ENCODE assay signal across 15 cellular contexts in genomic region chr12:117049295-117049694, GRCh38. TPM values are rescaled to one million over a fixed set of nuclear protein-coding genes. Genes with fewer than 3 reads are reported as not detected.
DNase-seq lines count a peak whose midpoint lies in the region; ATAC-seq, FAIRE-seq and TF ChIP-seq lines count a peak whose summit lies in the region.
"Had no signal": no experiment of that assay in that cellular context is flagged by ENCODE, and none has a peak within 500 bp of the region (broad histone marks: within the 10 kb centered on the region; RNA-seq: fewer than 3 reads in every experiment).

No MANE protein-coding gene starts in this region.

- no peak for TF ChIP-seq POLR2A in heart left ventricle (IDR thresholded peaks at IDR 0.05)

- TF ChIP-seq CTCF in astrocyte (IDR thresholded peaks at IDR 0.05; ENCODE audit: insufficient read depth, low read depth, low read length): no peak
- no peak for TF ChIP-seq CTCF in heart left ventricle (IDR thresholded peaks at IDR 0.05)
- no peak for TF ChIP-seq CTCF in psoas muscle (IDR thresholded peaks at IDR 0.05)
- TF ChIP-seq CTCF in WERI-Rb-1 (IDR thresholded peaks at IDR 0.05; ENCODE audit: low read depth, low read length): no peak

- no peaks in the 10 kb centered on the region for H3K9me3 Mint-ChIP-seq in astrocyte (ENCODE audit: unreplicated experiment)

- no peaks in the 10 kb centered on the region for H3K79me2 ChIP-seq in astrocyte (ENCODE audit: insufficient read depth, low read length)

- no peak overlapping the region for H3K4me3 Mint-ChIP-seq in astrocyte (ENCODE audit: unreplicated experiment)

- H3K36me3 ChIP-seq in astrocyte (ENCODE audit: insufficient read depth, low read length) (no peaks in the 10 kb centered on the region), heart left ventricle (peaks cover 0 to 6% (median 0%) of the 10 kb centered on the region in 9 donors), psoas muscle (ENCODE audit: insufficient read depth in 1 of 2, low read depth in 1 of 2) (no peaks in the 10 kb centered on the region), WERI-Rb-1 (no peaks in the 10 kb centered on the region)

- H3K4me1 ChIP-seq in astrocyte (ENCODE audit: insufficient read depth, low read length) (no peaks in the 10 kb centered on the region), heart left ventricle (peaks cover 5 to 84% (median 63%) of the 10 kb centered on the region in 12 donors), psoas muscle (no peaks in the 10 kb centered on the region)

- peak overlapping the region; percentile 66 for H3K27ac Mint-ChIP-seq in astrocyte (ENCODE audit: unreplicated experiment)

- no peak overlapping the region for H3K4me3 ChIP-seq in astrocyte (ENCODE audit: insufficient read depth, low read depth, low read length)
- no peak overlapping the region for H3K4me3 ChIP-seq in heart left ventricle
- no peak overlapping the region for H3K4me3 ChIP-seq in psoas muscle
- no peak overlapping the region for H3K4me3 ChIP-seq in WERI-Rb-1 (ENCODE audit: low read depth, low read length)

- ATAC-seq in heart left ventricle: peak in 1 of 4 donors; percentile 10
- ATAC-seq in psoas muscle: no peak

- no peaks in the 10 kb centered on the region for H3K9me3 ChIP-seq in astrocyte (ENCODE audit: insufficient read depth, low read depth, low read length)
- no peaks in the 10 kb centered on the region for H3K9me3 ChIP-seq in heart left ventricle
- no peaks in the 10 kb centered on the region for H3K9me3 ChIP-seq in psoas muscle
- H3K9me3 ChIP-seq in WERI-Rb-1 (ENCODE audit: severe bottlenecking): no peaks in the 10 kb centered on the region

- WGBS in heart left ventricle, 4 donors: 52 to 64% (median 57%) methylated on average over 7 to 11 of the region's 11 CpGs
- WGBS in psoas muscle, 3 donors: 76 to 81% (median 79%) methylated on average over 11 of the region's 11 CpGs

- H3K27me3 Mint-ChIP-seq in astrocyte (ENCODE audit: low read depth, unreplicated experiment): peaks cover 32% of the 10 kb centered on the region

- H3K36me3 Mint-ChIP-seq in astrocyte (ENCODE audit: low read depth, unreplicated experiment): no peaks in the 10 kb centered on the region

- H3K27me3 ChIP-seq in astrocyte (ENCODE audit: insufficient read depth, low read length): peaks cover 7% of the 10 kb centered on the region
- no peaks in the 10 kb centered on the region for H3K27me3 ChIP-seq in heart left ventricle
- H3K27me3 ChIP-seq in psoas muscle (ENCODE audit: insufficient read depth in 3 of 3, low read length in 2 of 3): peaks cover 0 to 3% (median 3%) of the 10 kb centered on the region in 3 donors
- H3K27me3 ChIP-seq in WERI-Rb-1 (ENCODE audit: insufficient read depth, low read depth, severe bottlenecking): no peaks in the 10 kb centered on the region

- no peak for FAIRE-seq in astrocyte (lab: Jason Lieb, UNC)

- H3K4me1 Mint-ChIP-seq in astrocyte (ENCODE audit: low read depth, unreplicated experiment): peaks cover 10% of the 10 kb centered on the region

- H2AFZ ChIP-seq in astrocyte (ENCODE audit: low read depth, low read length): no peak overlapping the region

- no peaks in the 10 kb centered on the region for H4K20me1 ChIP-seq in astrocyte (ENCODE audit: insufficient read depth, low read length)

- intact Hi-C loops in heart left ventricle (cut with DNase I): loop anchor here in 3 of 10 donors (5.0 kb wide), 1 partner anchor 48 kb away; the partner anchor contains the start of gene TESC (in 3 of the 3)
- intact Hi-C loops in psoas muscle (cut with DNase I): no loop called here

- H3K27ac ChIP-seq in astrocyte (ENCODE audit: low read depth, low read length): no peak overlapping the region
- H3K27ac ChIP-seq in heart left ventricle: peak overlapping the region in 11 of 12 donors; percentile 77 to 99 (median 90)
- peak overlapping the region; percentile 36 for H3K27ac ChIP-seq in psoas muscle
- no peak overlapping the region for H3K27ac ChIP-seq in WERI-Rb-1
- H3K27ac ChIP-seq: 22Rv1, RWPE1 had no signal

- H3K4me2 ChIP-seq in astrocyte (ENCODE audit: low read length): no peak overlapping the region

- H3K9ac ChIP-seq in astrocyte (ENCODE audit: low read length): no peak overlapping the region

- DNase-seq in NCI-H82 (lab: John Stamatoyannopoulos, UW): peak; percentile 15
- no peak for DNase-seq in NCI-H82 treated with DMSO at 0.1 percent for 48 hours (lab: John Stamatoyannopoulos, UW; ENCODE audit: unreplicated experiment)
- no peak for DNase-seq in astrocyte (ENCODE audit: low read depth)
- peak in 3 of 5 donors; percentile 45 to 78 (median 63) for DNase-seq in heart left ventricle
- no peak for DNase-seq in psoas muscle
- DNase-seq in activated CD8-positive, alpha-beta memory T cell treated with anti-CD3 and anti-CD28 coated beads, Interleukin-2, amount 50 U/mL, for 4 hours: no peak
- no peak for DNase-seq in occipital lobe (lab: John Stamatoyannopoulos, UW)
- DNase-seq in WERI-Rb-1: no peak
- DNase-seq: C1 segment of cervical spinal cord, DMS153, Kasumi-1, NCI-H2029, NCI-H510A treated with DMSO at 0.1 percent for 48 hours had no signal

RNA-seq across cellular contexts. Expression of gene TESC, which starts 49.9 kb away (rescaled TPM):
- total RNA-seq in astrocyte (1.7 and 1.9 TPM in 2 replicates), heart left ventricle (10 to 100 TPM; 25.2 to 94.1 (median 72.2) TPM), psoas muscle (1 to 10 TPM; 3.3 to 4.9 (median 3.5) TPM), occipital lobe (4.1 TPM)
- polyA plus RNA-seq in heart left ventricle (10 to 100 TPM; 40.5 to 88.8 TPM), psoas muscle (1 to 10 TPM; 1.7 to 3.1 (median 2.9) TPM)

Comparison
In these comparisons a context has a peak if more than half of its experiments do, and no peak if none do; other contexts are left out.
1. DNase-seq: peak in NCI-H82 (single experiment) and heart left ventricle (3 of 5); none in NCI-H82 treated with DMSO at 0.1 percent for 48 hours (single experiment), astrocyte (single experiment), psoas muscle (0 of 2), activated CD8-positive, alpha-beta memory T cell treated with anti-CD3 and anti-CD28 coated beads, Interleukin-2, amount 50 U/mL, for 4 hours (single experiment), occipital lobe (single experiment) and WERI-Rb-1 (single experiment).
2. H3K27ac ChIP-seq: peak in heart left ventricle (11 of 12) and psoas muscle (single experiment); none in astrocyte (single experiment) and WERI-Rb-1 (single experiment).